In genomic region chr9:36458430-36458915, GRCh38 we compare ENCODE assay signal across 8 cellular contexts.
A peak's percentile ranks its signal among the peaks of the same experiment; 100 is the strongest.
DNase-seq lines count a peak whose midpoint lies in the region; ATAC-seq and TF ChIP-seq lines count a peak whose summit lies in the region.
"Not testable (repeated sequence)": the region's sequence is repeated elsewhere in the genome, so short reads cannot be mapped to it uniquely, and the experiment has no call there.

No MANE protein-coding gene starts in this region.

- not testable (repeated sequence) for H3K27me3 ChIP-seq in GM06990 (replicated peaks; ENCODE audit: control insufficient read depth, insufficient read depth, low read length)

- peak; percentile 57 for DNase-seq in GM06990 (ENCODE audit: extremely low read depth, insufficient read length)
- DNase-seq in UCSD-AML1 (lab: John Stamatoyannopoulos, UW; ENCODE audit: unreplicated experiment) = peak; percentile 80
- peak; percentile 62 for DNase-seq in activated T-cell treated with anti-CD3 and anti-CD28 coated beads for 24 hours (ENCODE audit: low read depth)
- peak; percentile 75 for DNase-seq in central memory CD4-positive, alpha-beta T cell
- peak; percentile 82 for DNase-seq in stimulated activated CD4-positive, alpha-beta T cell treated with anti-CD3 and anti-CD28 coated beads, Interleukin-15, amount 100 ng/mL, for 24 hours
- peak; percentile 59 to 91 for DNase-seq in stimulated activated effector memory CD8-positive, alpha-beta T cell treated with anti-CD3 and anti-CD28 coated beads, Interleukin-12 subunit alpha, Interleukin-12 subunit beta, amount 100 ng/mL, for 72 hours (ENCODE audit: low spot score in 2 of 2)

- peak overlapping the region; percentile 67 for H3K4me3 Mint-ChIP-seq in stimulated activated effector memory CD8-positive, alpha-beta T cell treated with anti-CD3 and anti-CD28 coated beads, Interleukin-12 subunit alpha, Interleukin-12 subunit beta, amount 100 ng/mL, for 72 hours

- peaks cover 20% of the 10 kb centered on the region for H3K36me3 Mint-ChIP-seq in stimulated activated effector memory CD8-positive, alpha-beta T cell treated with anti-CD3 and anti-CD28 coated beads, Interleukin-12 subunit alpha, Interleukin-12 subunit beta, amount 100 ng/mL, for 72 hours

- not testable (repeated sequence) for H3K4me3 ChIP-seq in GM06990 (replicated peaks; ENCODE audit: low read depth, low read length)

- TF ChIP-seq CTCF in GM06990 (IDR thresholded peaks at IDR 0.05; ENCODE audit: insufficient read depth, low read length, poor library complexity, severe bottlenecking) = not testable (repeated sequence)

- H3K4me1 Mint-ChIP-seq in stimulated activated effector memory CD8-positive, alpha-beta T cell treated with anti-CD3 and anti-CD28 coated beads, Interleukin-12 subunit alpha, Interleukin-12 subunit beta, amount 100 ng/mL, for 72 hours = peaks cover 49% of the 10 kb centered on the region

- not testable (repeated sequence) for H3K9me3 Mint-ChIP-seq in stimulated activated effector memory CD8-positive, alpha-beta T cell treated with anti-CD3 and anti-CD28 coated beads, Interleukin-12 subunit alpha, Interleukin-12 subunit beta, amount 100 ng/mL, for 72 hours

- H3K27ac Mint-ChIP-seq in stimulated activated effector memory CD8-positive, alpha-beta T cell treated with anti-CD3 and anti-CD28 coated beads, Interleukin-12 subunit alpha, Interleukin-12 subunit beta, amount 100 ng/mL, for 72 hours = peak overlapping the region; percentile 87

- not testable (repeated sequence) for H3K36me3 ChIP-seq in GM06990 (ENCODE audit: control insufficient read depth, insufficient read depth, low read length)

- ATAC-seq in GM21619 (IDR thresholded peaks at IDR 0.05; ENCODE audit: unreplicated experiment) = peak; percentile 75
- ATAC-seq in HG03432 (IDR thresholded peaks at IDR 0.05; ENCODE audit: unreplicated experiment) = peak; percentile 69
- ATAC-seq in stimulated activated effector memory CD8-positive, alpha-beta T cell treated with anti-CD3 and anti-CD28 coated beads, Interleukin-12 subunit alpha, Interleukin-12 subunit beta, amount 100 ng/mL, for 72 hours = peak; percentile 83
